In genomic region chr18:59060540-59060939, GRCh38 we compare ENCODE assay signal across 17 cellular contexts.
DNase-seq lines count a peak whose midpoint lies in the region; ATAC-seq and TF ChIP-seq lines count a peak whose summit lies in the region.
"Had no signal": no experiment of that assay in that cellular context is flagged by ENCODE, and none has a peak within 500 bp of the region (broad histone marks: within the 10 kb centered on the region; RNA-seq: fewer than 3 reads in every experiment).

No MANE protein-coding gene starts in this region.

- no peaks in the 10 kb centered on the region for H3K27me3 ChIP-seq in heart right ventricle
- H3K27me3 ChIP-seq: SJCRH30 had no signal

- peaks cover 12% of the 10 kb centered on the region for H3K27me3 Mint-ChIP-seq in stimulated activated memory B cell treated with anti-CD40 and anti-IgM and Interleukin-4, amounts not matched to agents 10 μg/mL and 1 μg/mL and 100 μg/mL, for 72 hours

- WGBS in heart right ventricle, 2 donors = 47 to 48% methylated on average over 3 of the region's 3 CpGs

- H3K4me1 Mint-ChIP-seq in stimulated activated memory B cell treated with anti-CD40 and anti-IgM and Interleukin-4, amounts not matched to agents 10 μg/mL and 1 μg/mL and 100 μg/mL, for 72 hours = peaks cover 48% of the 10 kb centered on the region

- H3K9me3 ChIP-seq in heart right ventricle = no peaks in the 10 kb centered on the region
- H3K9me3 ChIP-seq: Caco-2, SJCRH30 had no signal

- no peaks in the 10 kb centered on the region for H3K9me3 Mint-ChIP-seq in stimulated activated memory B cell treated with anti-CD40 and anti-IgM and Interleukin-4, amounts not matched to agents 10 μg/mL and 1 μg/mL and 100 μg/mL, for 72 hours
- H3K9me3 Mint-ChIP-seq: CD4-positive, CD25-positive, alpha-beta regulatory T cell; HFFc6 had no signal

- H3K36me3 ChIP-seq in heart right ventricle = no peaks in the 10 kb centered on the region
- H3K36me3 ChIP-seq: SJCRH30 had no signal

- H3K4me3 Mint-ChIP-seq in stimulated activated memory B cell treated with anti-CD40 and anti-IgM and Interleukin-4, amounts not matched to agents 10 μg/mL and 1 μg/mL and 100 μg/mL, for 72 hours = no peak overlapping the region
- H3K4me3 Mint-ChIP-seq: CD4-positive, CD25-positive, alpha-beta regulatory T cell; HFFc6 had no signal

- H3K27ac ChIP-seq in heart right ventricle = no peak overlapping the region
- H3K27ac ChIP-seq: SJCRH30 had no signal

- H3K27ac Mint-ChIP-seq in stimulated activated memory B cell treated with anti-CD40 and anti-IgM and Interleukin-4, amounts not matched to agents 10 μg/mL and 1 μg/mL and 100 μg/mL, for 72 hours = peak overlapping the region; percentile 30
- H3K27ac Mint-ChIP-seq: HFFc6 had no signal

- H3K4me1 ChIP-seq in heart right ventricle = peaks cover 4 to 33% (median 12%) of the 10 kb centered on the region in 9 donors
- H3K4me1 ChIP-seq: Caco-2, SJCRH30 had no signal

- no peak for TF ChIP-seq CTCF in heart right ventricle (IDR thresholded peaks at IDR 0.05)

- intact Hi-C loops in heart right ventricle (cut with DNase I) = no loop called here

- ATAC-seq in heart right ventricle (peak in 5 of 8 donors; percentile 34 to 79 (median 64)), HG03159 (IDR thresholded peaks at IDR 0.05; ENCODE audit: unreplicated experiment) (no peak), HG03565 (IDR thresholded peaks at IDR 0.05; ENCODE audit: unreplicated experiment) (no peak)
- ATAC-seq in stimulated activated memory B cell treated with anti-CD40 and anti-IgM and Interleukin-4, amounts not matched to agents 10 μg/mL and 1 μg/mL and 100 μg/mL, for 72 hours = no peak

- DNase-seq in NCI-H1694 treated with DMSO at 0.1 percent for 48 hours (lab: John Stamatoyannopoulos, UW) (peak; percentile 93), NCI-H69 (lab: John Stamatoyannopoulos, UW) (peak; percentile 66), heart right ventricle (no peak), LoVo (ENCODE audit: low spot score) (no peak)
- DNase-seq: Caco-2; CD4-positive, CD25-positive, alpha-beta regulatory T cell; HFFc6; Karpas-422; NCI-H1105; NCI-H1930; NCI-H510A treated with DMSO at 0.1 percent for 48 hours; NK-92 treated with Interleukin-12 subunit alpha and Interleukin-12 subunit beta, amount 100 ng/mL, for 24 hours; OCI-M1; SJCRH30 had no signal

- no peak overlapping the region for H3K4me3 ChIP-seq in heart right ventricle
- H3K4me3 ChIP-seq: SJCRH30 had no signal

- no peaks in the 10 kb centered on the region for H3K36me3 Mint-ChIP-seq in stimulated activated memory B cell treated with anti-CD40 and anti-IgM and Interleukin-4, amounts not matched to agents 10 μg/mL and 1 μg/mL and 100 μg/mL, for 72 hours
- H3K36me3 Mint-ChIP-seq: CD4-positive, CD25-positive, alpha-beta regulatory T cell had no signal

Comparison
In these comparisons a context has a peak if more than half of its experiments do, and no peak if none do; other contexts are left out.
1. DNase-seq: peak in NCI-H1694 treated with DMSO at 0.1 percent for 48 hours (single experiment) and NCI-H69 (single experiment); none in heart right ventricle (0 of 2) and LoVo (single experiment).
2. ATAC-seq: peak in heart right ventricle (5 of 8); none in stimulated activated memory B cell treated with anti-CD40 and anti-IgM and Interleukin-4, amounts not matched to agents 10 μg/mL and 1 μg/mL and 100 μg/mL, for 72 hours (single experiment), HG03159 (single experiment) and HG03565 (single experiment).